In genomic region chr4:45102716-45103115, GRCh38 we compare ENCODE assay signal across 27 cellular contexts.
"Had no signal": no experiment of that assay in that cellular context is flagged by ENCODE, and none has a peak within 500 bp of the region (broad histone marks: within the 10 kb centered on the region; RNA-seq: fewer than 3 reads in every experiment).

No MANE protein-coding gene starts in this region.

- ATAC-seq: activated CD4-positive, alpha-beta T cell treated with anti-CD3 and anti-CD28 coated beads for 36 hours; activated CD4-positive, CD25-positive, alpha-beta regulatory T cell treated with anti-CD3 and anti-CD28 coated beads, Interleukin-2, amount 50 U/mL, for 24 hours; activated CD8-positive, alpha-beta memory T cell treated with anti-CD3 and anti-CD28 coated beads, Interleukin-2, amount 10 ng/mL, durations not matched to agents 7 days and 5 days; activated naive CD8-positive, alpha-beta T cell treated with anti-CD3 and anti-CD28 coated beads, Interleukin-2, amount 50 U/mL, for 24 hours; body of pancreas; Panc1; WTC11 had no signal

- DNase-seq: activated CD4-positive, alpha-beta memory T cell treated with anti-CD3 and anti-CD28 coated beads, Interleukin-2, amount 10 ng/mL, durations not matched to agents 7 days and 5 days; activated CD4-positive, alpha-beta T cell treated with anti-CD3 and anti-CD28 coated beads for 36 hours; activated CD8-positive, alpha-beta memory T cell treated with anti-CD3 and anti-CD28 coated beads for 24 hours; activated CD8-positive, alpha-beta memory T cell treated with anti-CD3 and anti-CD28 coated beads, Interleukin-2, amount 10 ng/mL, durations not matched to agents 7 days and 5 days; activated CD8-positive, alpha-beta memory T cell treated with anti-CD3 and anti-CD28 coated beads, Interleukin-2, amount 50 U/mL, for 48 hours; activated effector memory CD4-positive, alpha-beta T cell treated with Interleukin-2 at 50 U/mL for 16 hours; activated naive CD4-positive, alpha-beta T cell treated with anti-CD3 and anti-CD28 coated beads, Interleukin-2, amount 10 ng/mL, durations not matched to agents 7 days and 5 days; activated naive CD8-positive, alpha-beta T cell treated with anti-CD3 and anti-CD28 coated beads, Interleukin-2, amount 50 U/mL, for 24 hours; activated T-cell treated with anti-CD3 and anti-CD28 coated beads, Interleukin-2, amount 50 U/mL, for 48 hours; anterior cingulate cortex; body of pancreas; NCI-H1092 treated with DMSO at 0.1 percent for 48 hours; NCI-H1417; NCI-H146; NCI-H187; NCI-H2081; NCI-H226; NCI-H446 treated with DMSO at 0.1 percent for 48 hours; NCI-H524 treated with DMSO at 0.1 percent for 48 hours; SHP77; SK-N-SH had no signal

- H3K27ac ChIP-seq: body of pancreas, breast epithelium, KMS-11, SJSA1 had no signal

- H3K4me3 ChIP-seq: body of pancreas, breast epithelium, SJSA1 had no signal

- H3K36me3 ChIP-seq: breast epithelium, SJSA1 had no signal

- H3K4me2 ChIP-seq: KMS-11, SK-N-SH had no signal

- H3K4me1 ChIP-seq: body of pancreas, breast epithelium, SJSA1 had no signal

- H3K27me3 ChIP-seq: body of pancreas, breast epithelium, SJSA1 had no signal

- H3K9me3 ChIP-seq: body of pancreas, SJSA1 had no signal
